17 cellular contexts compared by ENCODE assay signal in genomic region chr3:135224963-135225362, GRCh38.
"Had no signal": no experiment of that assay in that cellular context is flagged by ENCODE, and none has a peak within 500 bp of the region (broad histone marks: within the 10 kb centered on the region; RNA-seq: fewer than 3 reads in every experiment).

No MANE protein-coding gene starts in this region.

- DNase-seq: activated CD4-positive, alpha-beta T cell treated with anti-CD3 and anti-CD28 coated beads, Interleukin-2, amount 50 U/mL, for 4 hours; activated CD4-positive, CD25-positive, alpha-beta regulatory T cell treated with anti-CD3 and anti-CD28 coated beads, Interleukin-2, amount 50 U/mL, for 72 hours; activated T-cell treated with anti-CD3 and anti-CD28 coated beads for 4 hours; cerebellar nuclear complex; cortex of kidney; effector CD8-positive, alpha-beta T cell; gastrocnemius medialis; heart left ventricle; left ventricle myocardium superior; retina; stimulated activated naive B cell treated with anti-CD40 and anti-IgM and Interleukin-4, amounts not matched to agents 10 μg/mL and 1 μg/mL and 100 μg/mL, for 72 hours; T1000 had no signal

- H3K27ac ChIP-seq: heart left ventricle had no signal

- H3K27me3 ChIP-seq: gastrocnemius medialis, heart left ventricle had no signal

- H3K4me3 Mint-ChIP-seq: activated naive CD8-positive, alpha-beta T cell; activated T-helper 1 cell treated with anti-CD3 and anti-CD28 coated beads, Interleukin-12 subunit alpha, Interleukin-12 subunit beta, Interleukin-2, Interleukin-4 antibody, amounts not matched to agents 30 ng/mL and 10 ng/mL and 1 ng/mL, durations not matched to agents 14 hours and 24 hours and 36 hours; neural crest cell; stimulated activated naive B cell treated with anti-CD40 and anti-IgM and Interleukin-4, amounts not matched to agents 10 μg/mL and 1 μg/mL and 100 μg/mL, for 72 hours had no signal

- ATAC-seq: esophagus mucosa; gastrocnemius medialis; heart left ventricle; left ventricle myocardium superior; stimulated activated naive B cell treated with anti-CD40 and anti-IgM and Interleukin-4, amounts not matched to agents 10 μg/mL and 1 μg/mL and 100 μg/mL, for 72 hours had no signal

- FAIRE-seq: bronchial epithelial cell had no signal

- H3K36me3 ChIP-seq: gastrocnemius medialis, heart left ventricle had no signal

- H3K4me3 ChIP-seq: gastrocnemius medialis, heart left ventricle had no signal

- H3K9me3 ChIP-seq: gastrocnemius medialis, heart left ventricle had no signal

- H3K9me3 Mint-ChIP-seq: activated T-helper 1 cell treated with anti-CD3 and anti-CD28 coated beads, Interleukin-12 subunit alpha, Interleukin-12 subunit beta, Interleukin-2, Interleukin-4 antibody, amounts not matched to agents 30 ng/mL and 10 ng/mL and 1 ng/mL, durations not matched to agents 14 hours and 24 hours and 36 hours; neural crest cell had no signal

- H3K4me1 Mint-ChIP-seq: neural crest cell; stimulated activated naive B cell treated with anti-CD40 and anti-IgM and Interleukin-4, amounts not matched to agents 10 μg/mL and 1 μg/mL and 100 μg/mL, for 72 hours had no signal

- H3K27me3 Mint-ChIP-seq: stimulated activated naive B cell treated with anti-CD40 and anti-IgM and Interleukin-4, amounts not matched to agents 10 μg/mL and 1 μg/mL and 100 μg/mL, for 72 hours had no signal

- H3K36me3 Mint-ChIP-seq: activated naive CD8-positive, alpha-beta T cell; stimulated activated naive B cell treated with anti-CD40 and anti-IgM and Interleukin-4, amounts not matched to agents 10 μg/mL and 1 μg/mL and 100 μg/mL, for 72 hours had no signal

- H3K27ac Mint-ChIP-seq: activated naive CD8-positive, alpha-beta T cell; activated T-helper 1 cell treated with anti-CD3 and anti-CD28 coated beads, Interleukin-12 subunit alpha, Interleukin-12 subunit beta, Interleukin-2, Interleukin-4 antibody, amounts not matched to agents 30 ng/mL and 10 ng/mL and 1 ng/mL, durations not matched to agents 14 hours and 24 hours and 36 hours; stimulated activated naive B cell treated with anti-CD40 and anti-IgM and Interleukin-4, amounts not matched to agents 10 μg/mL and 1 μg/mL and 100 μg/mL, for 72 hours had no signal
